Comparison of ENCODE assay signal across 26 cellular contexts in genomic region chr5:36523931-36524330, GRCh38.
"Had no signal": no experiment of that assay in that cellular context is flagged by ENCODE, and none has a peak within 500 bp of the region (broad histone marks: within the 10 kb centered on the region; RNA-seq: fewer than 3 reads in every experiment).

No MANE protein-coding gene starts in this region.

- H3K4me1 Mint-ChIP-seq: activated naive CD8-positive, alpha-beta T cell treated with anti-CD3 and anti-CD28 coated beads for 36 hours; naive thymus-derived CD4-positive, alpha-beta T cell had no signal

- H3K27ac ChIP-seq: adrenal gland, ascending aorta, esophagus muscularis mucosa, left lung, parathyroid adenoma, uterus, VCaP had no signal

- H3K27ac Mint-ChIP-seq: activated naive CD4-positive, alpha-beta T cell treated with anti-CD3 and anti-CD28 coated beads for 36 hours; activated naive CD8-positive, alpha-beta T cell treated with anti-CD3 and anti-CD28 coated beads for 36 hours; mesothelial cell of epicardium; naive thymus-derived CD4-positive, alpha-beta T cell; T-helper 1 cell treated with Interleukin-12 subunit alpha and Interleukin-12 subunit beta and Interleukin-4 antibody, amounts not matched to agents 30 μg/mL and 1 μg/mL, for 36 hours; type B pancreatic cell had no signal

- ATAC-seq: left lung; naive thymus-derived CD4-positive, alpha-beta T cell; right cardiac atrium had no signal

- H2AFZ ChIP-seq: parathyroid adenoma had no signal

- H3K9me3 ChIP-seq: adrenal gland, ascending aorta, esophagus muscularis mucosa, left lung, uterus had no signal

- H3K4me3 Mint-ChIP-seq: activated naive CD4-positive, alpha-beta T cell treated with anti-CD3 and anti-CD28 coated beads for 36 hours; activated naive CD8-positive, alpha-beta T cell treated with anti-CD3 and anti-CD28 coated beads for 36 hours; mesothelial cell of epicardium; naive thymus-derived CD4-positive, alpha-beta T cell; T-helper 1 cell treated with Interleukin-12 subunit alpha and Interleukin-12 subunit beta and Interleukin-4 antibody, amounts not matched to agents 30 μg/mL and 1 μg/mL, for 36 hours; type B pancreatic cell had no signal

- H3K27me3 Mint-ChIP-seq: activated naive CD8-positive, alpha-beta T cell treated with anti-CD3 and anti-CD28 coated beads for 36 hours; type B pancreatic cell had no signal

- H3K27me3 ChIP-seq: adrenal gland, ascending aorta, esophagus muscularis mucosa, left lung, uterus had no signal

- H3K36me3 Mint-ChIP-seq: activated naive CD8-positive, alpha-beta T cell treated with anti-CD3 and anti-CD28 coated beads for 36 hours; mesothelial cell of epicardium; naive thymus-derived CD4-positive, alpha-beta T cell; type B pancreatic cell had no signal

- H3K36me3 ChIP-seq: adrenal gland, ascending aorta, esophagus muscularis mucosa, left lung, uterus had no signal

- H3K9me3 Mint-ChIP-seq: activated naive CD4-positive, alpha-beta T cell treated with anti-CD3 and anti-CD28 coated beads for 36 hours; activated naive CD8-positive, alpha-beta T cell treated with anti-CD3 and anti-CD28 coated beads for 36 hours; T-helper 1 cell treated with Interleukin-12 subunit alpha and Interleukin-12 subunit beta and Interleukin-4 antibody, amounts not matched to agents 30 μg/mL and 1 μg/mL, for 36 hours had no signal

- H3K4me1 ChIP-seq: adrenal gland, ascending aorta, left lung, parathyroid adenoma, uterus had no signal

- H3K4me3 ChIP-seq: adrenal gland, ascending aorta, esophagus muscularis mucosa, left lung, uterus had no signal

- DNase-seq: activated CD4-positive, alpha-beta T cell treated with anti-CD3 and anti-CD28 coated beads for 48 hours; activated CD4-positive, alpha-beta T cell treated with anti-CD3 and anti-CD28 coated beads, Interleukin-2, amount 50 U/mL, for 48 hours; activated CD8-positive, alpha-beta memory T cell treated with anti-CD3 and anti-CD28 coated beads for 24 hours; activated effector memory CD4-positive, alpha-beta T cell treated with Interleukin-2 at 50 U/mL for 16 hours; activated naive CD4-positive, alpha-beta T cell treated with anti-CD3 and anti-CD28 coated beads for 36 hours; activated naive CD8-positive, alpha-beta T cell treated with anti-CD3 and anti-CD28 coated beads for 36 hours; adrenal gland; dermis blood vessel endothelial cell; effector CD4-positive, alpha-beta T cell; foreskin melanocyte; left lung; naive thymus-derived CD4-positive, alpha-beta T cell; right cardiac atrium; stimulated activated CD4-positive, alpha-beta T cell treated with anti-CD3 and anti-CD28 coated beads, Interleukin-15, amount 100 ng/mL, for 24 hours; stimulated activated CD4-positive, alpha-beta T cell treated with anti-CD3 and anti-CD28 coated beads, Interleukin-2, amount 100 ng/mL, for 24 hours; stimulated activated naive CD4-positive, alpha-beta T cell; SW 1271; T-helper 9 cell; uterus had no signal

- H3K9ac ChIP-seq: parathyroid adenoma had no signal

- H3K79me2 ChIP-seq: parathyroid adenoma had no signal
